ENCODE assay signal across 1 cellular context in genomic region chr1:227944931-227945890, GRCh38.
TF ChIP-seq lines count a peak whose summit lies in the region.

No MANE protein-coding gene starts in this region.

TF ChIP-seq in HCT116, 20 proteins besides CTCF, POLR2A, EP300 and RAD21 (continued from another document):
- no peak for TF ChIP-seq CBX3 (IDR thresholded peaks at IDR 0.05; ENCODE audit: low read depth)
- no peak for TF ChIP-seq SIN3A (IDR thresholded peaks at IDR 0.05; ENCODE audit: low read depth)
- TF ChIP-seq EZH2phosphoT487 (IDR thresholded peaks at IDR 0.05; ENCODE audit: borderline replicate concordance): no peak
- no peak for TF ChIP-seq SRF (IDR thresholded peaks at IDR 0.05; ENCODE audit: low read depth)
